ENCODE assay signal across 1 cellular context in the genomic region with DNA sequence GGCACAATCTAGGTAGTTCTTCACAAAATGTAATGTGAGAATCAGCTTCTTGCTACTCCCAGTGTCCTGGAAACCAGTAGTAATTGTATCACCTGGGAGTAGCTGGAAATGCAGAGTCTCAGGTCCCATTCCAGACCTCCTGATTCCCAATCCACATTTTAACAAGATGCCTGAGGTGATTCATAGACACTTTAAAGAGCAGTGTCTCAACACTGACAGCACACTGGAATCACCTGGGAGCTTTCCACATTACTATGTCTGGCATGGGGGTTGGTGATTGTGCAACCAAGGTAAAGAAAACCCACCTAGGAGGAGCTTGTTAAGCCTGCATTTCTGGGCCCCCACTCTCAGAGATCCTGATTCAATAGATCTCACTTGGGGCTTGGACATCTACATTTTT.
A peak's percentile ranks its signal among the peaks of the same experiment; 100 is the strongest.
TF ChIP-seq lines count a peak whose summit lies in the region.

No MANE protein-coding gene starts in this region.

TF ChIP-seq in HepG2, 621 proteins besides CTCF, POLR2A, EP300 and RAD21:
- TF ChIP-seq SMAD9 (CRISPR knock-in tag; IDR thresholded peaks at IDR 0.05) = no peak
- TF ChIP-seq, protein P1, sequence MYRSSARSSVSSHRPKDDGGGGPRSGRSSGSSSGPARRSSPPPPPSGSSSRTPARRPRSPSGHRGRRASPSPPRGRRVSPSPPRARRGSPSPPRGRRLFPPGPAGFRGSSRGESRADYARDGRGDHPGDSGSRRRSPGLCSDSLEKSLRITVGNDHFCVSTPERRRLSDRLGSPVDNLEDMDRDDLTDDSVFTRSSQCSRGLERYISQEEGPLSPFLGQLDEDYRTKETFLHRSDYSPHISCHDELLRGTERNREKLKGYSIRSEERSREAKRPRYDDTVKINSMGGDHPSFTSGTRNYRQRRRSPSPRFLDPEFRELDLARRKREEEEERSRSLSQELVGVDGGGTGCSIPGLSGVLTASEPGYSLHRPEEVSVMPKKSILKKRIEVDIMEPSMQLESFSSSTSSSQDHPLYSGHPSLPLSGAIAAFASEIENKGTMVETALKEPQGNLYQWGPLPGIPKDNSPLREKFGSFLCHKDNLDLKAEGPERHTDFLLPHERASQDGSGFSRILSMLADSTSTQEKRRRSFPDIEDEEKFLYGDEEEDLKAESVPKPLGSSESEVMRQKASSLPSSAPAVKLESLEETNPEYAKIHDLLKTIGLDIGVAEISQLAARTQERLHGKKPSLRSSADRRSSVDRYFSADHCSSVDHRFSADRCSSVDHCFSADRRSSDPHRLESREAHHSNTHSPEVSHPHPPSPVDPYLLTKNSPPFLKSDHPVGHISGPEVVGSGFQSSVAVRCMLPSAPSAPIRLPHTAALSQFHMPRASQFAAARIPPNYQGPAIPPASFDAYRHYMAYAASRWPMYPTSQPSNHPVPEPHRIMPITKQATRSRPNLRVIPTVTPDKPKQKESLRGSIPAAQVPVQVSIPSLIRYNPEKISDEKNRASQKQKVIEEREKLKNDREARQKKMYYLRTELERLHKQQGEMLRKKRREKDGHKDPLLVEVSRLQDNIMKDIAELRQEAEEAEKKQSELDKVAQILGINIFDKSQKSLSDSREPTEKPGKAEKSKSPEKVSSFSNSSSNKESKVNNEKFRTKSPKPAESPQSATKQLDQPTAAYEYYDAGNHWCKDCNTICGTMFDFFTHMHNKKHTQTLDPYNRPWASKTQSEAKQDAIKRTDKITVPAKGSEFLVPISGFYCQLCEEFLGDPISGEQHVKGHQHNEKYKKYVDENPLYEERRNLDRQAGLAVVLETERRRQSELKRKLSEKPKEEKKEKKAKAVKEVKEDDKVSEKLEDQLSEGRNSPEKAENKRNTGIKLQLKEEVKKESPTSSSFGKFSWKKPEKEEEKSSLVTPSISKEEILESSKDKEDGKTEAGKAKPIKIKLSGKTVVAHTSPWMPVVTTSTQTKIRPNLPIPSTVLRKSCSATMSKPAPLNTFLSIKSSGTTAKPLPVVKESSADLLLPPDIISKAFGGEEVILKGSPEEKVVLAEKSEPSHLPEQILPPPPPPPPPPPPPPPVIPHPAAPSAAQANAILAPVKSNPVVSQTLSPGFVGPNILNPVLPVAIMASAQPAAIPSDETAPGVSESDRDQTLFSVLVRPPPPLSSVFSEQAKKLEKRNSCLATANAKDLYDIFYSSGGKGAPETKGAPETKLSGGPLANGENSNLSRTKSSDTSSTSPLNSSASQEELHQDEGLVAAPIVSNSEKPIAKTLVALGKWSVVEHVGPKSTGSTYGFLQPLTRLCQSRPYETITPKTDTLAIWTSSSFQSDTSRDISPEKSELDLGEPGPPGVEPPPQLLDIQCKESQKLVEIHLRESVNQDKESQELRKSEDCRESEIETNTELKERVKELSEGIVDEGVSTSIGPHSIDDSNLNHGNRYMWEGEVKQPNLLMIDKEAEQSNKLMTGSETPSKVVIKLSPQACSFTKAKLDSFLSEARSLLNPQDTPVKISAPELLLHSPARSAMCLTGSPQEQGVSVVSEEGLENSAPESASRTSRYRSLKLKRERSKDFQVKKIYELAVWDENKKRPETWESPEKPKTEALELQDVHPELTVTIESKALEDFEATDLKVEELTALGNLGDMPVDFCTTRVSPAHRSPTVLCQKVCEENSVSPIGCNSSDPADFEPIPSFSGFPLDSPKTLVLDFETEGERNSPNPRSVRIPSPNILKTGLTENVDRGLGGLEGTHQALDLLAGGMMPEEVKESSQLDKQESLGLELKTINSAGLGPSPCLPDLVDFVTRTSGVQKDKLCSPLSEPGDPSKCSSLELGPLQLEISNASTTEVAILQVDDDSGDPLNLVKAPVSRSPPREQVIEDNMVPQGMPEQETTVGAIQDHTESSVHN (CRISPR knock-in tag; IDR thresholded peaks at IDR 0.05) = no peak
- no peak for TF ChIP-seq ZNF121 (CRISPR knock-in tag; IDR thresholded peaks at IDR 0.05)
- TF ChIP-seq, protein P2, sequence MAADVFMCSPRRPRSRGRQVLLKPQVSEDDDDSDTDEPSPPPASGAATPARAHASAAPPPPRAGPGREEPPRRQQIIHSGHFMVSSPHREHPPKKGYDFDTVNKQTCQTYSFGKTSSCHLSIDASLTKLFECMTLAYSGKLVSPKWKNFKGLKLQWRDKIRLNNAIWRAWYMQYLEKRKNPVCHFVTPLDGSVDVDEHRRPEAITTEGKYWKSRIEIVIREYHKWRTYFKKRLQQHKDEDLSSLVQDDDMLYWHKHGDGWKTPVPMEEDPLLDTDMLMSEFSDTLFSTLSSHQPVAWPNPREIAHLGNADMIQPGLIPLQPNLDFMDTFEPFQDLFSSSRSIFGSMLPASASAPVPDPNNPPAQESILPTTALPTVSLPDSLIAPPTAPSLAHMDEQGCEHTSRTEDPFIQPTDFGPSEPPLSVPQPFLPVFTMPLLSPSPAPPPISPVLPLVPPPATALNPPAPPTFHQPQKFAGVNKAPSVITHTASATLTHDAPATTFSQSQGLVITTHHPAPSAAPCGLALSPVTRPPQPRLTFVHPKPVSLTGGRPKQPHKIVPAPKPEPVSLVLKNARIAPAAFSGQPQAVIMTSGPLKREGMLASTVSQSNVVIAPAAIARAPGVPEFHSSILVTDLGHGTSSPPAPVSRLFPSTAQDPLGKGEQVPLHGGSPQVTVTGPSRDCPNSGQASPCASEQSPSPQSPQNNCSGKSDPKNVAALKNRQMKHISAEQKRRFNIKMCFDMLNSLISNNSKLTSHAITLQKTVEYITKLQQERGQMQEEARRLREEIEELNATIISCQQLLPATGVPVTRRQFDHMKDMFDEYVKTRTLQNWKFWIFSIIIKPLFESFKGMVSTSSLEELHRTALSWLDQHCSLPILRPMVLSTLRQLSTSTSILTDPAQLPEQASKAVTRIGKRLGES (CRISPR knock-in tag; IDR thresholded peaks at IDR 0.05; ENCODE audit: borderline replicate concordance) = no peak
- TF ChIP-seq, protein P3, sequence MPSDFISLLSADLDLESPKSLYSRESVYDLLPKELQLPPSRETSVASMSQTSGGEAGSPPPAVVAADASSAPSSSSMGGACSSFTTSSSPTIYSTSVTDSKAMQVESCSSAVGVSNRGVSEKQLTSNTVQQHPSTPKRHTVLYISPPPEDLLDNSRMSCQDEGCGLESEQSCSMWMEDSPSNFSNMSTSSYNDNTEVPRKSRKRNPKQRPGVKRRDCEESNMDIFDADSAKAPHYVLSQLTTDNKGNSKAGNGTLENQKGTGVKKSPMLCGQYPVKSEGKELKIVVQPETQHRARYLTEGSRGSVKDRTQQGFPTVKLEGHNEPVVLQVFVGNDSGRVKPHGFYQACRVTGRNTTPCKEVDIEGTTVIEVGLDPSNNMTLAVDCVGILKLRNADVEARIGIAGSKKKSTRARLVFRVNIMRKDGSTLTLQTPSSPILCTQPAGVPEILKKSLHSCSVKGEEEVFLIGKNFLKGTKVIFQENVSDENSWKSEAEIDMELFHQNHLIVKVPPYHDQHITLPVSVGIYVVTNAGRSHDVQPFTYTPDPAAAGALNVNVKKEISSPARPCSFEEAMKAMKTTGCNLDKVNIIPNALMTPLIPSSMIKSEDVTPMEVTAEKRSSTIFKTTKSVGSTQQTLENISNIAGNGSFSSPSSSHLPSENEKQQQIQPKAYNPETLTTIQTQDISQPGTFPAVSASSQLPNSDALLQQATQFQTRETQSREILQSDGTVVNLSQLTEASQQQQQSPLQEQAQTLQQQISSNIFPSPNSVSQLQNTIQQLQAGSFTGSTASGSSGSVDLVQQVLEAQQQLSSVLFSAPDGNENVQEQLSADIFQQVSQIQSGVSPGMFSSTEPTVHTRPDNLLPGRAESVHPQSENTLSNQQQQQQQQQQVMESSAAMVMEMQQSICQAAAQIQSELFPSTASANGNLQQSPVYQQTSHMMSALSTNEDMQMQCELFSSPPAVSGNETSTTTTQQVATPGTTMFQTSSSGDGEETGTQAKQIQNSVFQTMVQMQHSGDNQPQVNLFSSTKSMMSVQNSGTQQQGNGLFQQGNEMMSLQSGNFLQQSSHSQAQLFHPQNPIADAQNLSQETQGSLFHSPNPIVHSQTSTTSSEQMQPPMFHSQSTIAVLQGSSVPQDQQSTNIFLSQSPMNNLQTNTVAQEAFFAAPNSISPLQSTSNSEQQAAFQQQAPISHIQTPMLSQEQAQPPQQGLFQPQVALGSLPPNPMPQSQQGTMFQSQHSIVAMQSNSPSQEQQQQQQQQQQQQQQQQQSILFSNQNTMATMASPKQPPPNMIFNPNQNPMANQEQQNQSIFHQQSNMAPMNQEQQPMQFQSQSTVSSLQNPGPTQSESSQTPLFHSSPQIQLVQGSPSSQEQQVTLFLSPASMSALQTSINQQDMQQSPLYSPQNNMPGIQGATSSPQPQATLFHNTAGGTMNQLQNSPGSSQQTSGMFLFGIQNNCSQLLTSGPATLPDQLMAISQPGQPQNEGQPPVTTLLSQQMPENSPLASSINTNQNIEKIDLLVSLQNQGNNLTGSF (CRISPR knock-in tag; IDR thresholded peaks at IDR 0.05) = no peak
- TF ChIP-seq CEBPB (IDR thresholded peaks at IDR 0.05; ENCODE audit: borderline replicate concordance, low read depth, low read length) = peak; percentile 62
- TF ChIP-seq MIER2 (CRISPR knock-in tag; IDR thresholded peaks at IDR 0.05) = no peak
